Comparison of ENCODE assay signal across 1 cellular context in genomic region chr10:79019441-79019840, GRCh38.
TF ChIP-seq lines count a peak whose summit lies in the region.

No MANE protein-coding gene starts in this region.

TF ChIP-seq in liver, 16 proteins besides CTCF, POLR2A, EP300 and RAD21 (continued from another document):
- TF ChIP-seq REST (IDR thresholded peaks at IDR 0.05) (no peak), SP1 (IDR thresholded peaks at IDR 0.05) (no peak), YY1 (IDR thresholded peaks at IDR 0.05) (no peak), FOXA1 (IDR thresholded peaks at IDR 0.05) (no peak), ZBTB33 (IDR thresholded peaks at IDR 0.05) (no peak), JUND (IDR thresholded peaks at IDR 0.05) (no peak), TAF1 (conservative IDR thresholded peaks at IDR 0.05) (no peak), NR2F2 (IDR thresholded peaks at IDR 0.05) (no peak), HNF4G (IDR thresholded peaks at IDR 0.05) (no peak), GABPA (IDR thresholded peaks at IDR 0.05 in 1 of 2, conservative IDR thresholded peaks at IDR 0.05 in 1 of 2) (no peak)
- TF ChIP-seq, protein P1, sequence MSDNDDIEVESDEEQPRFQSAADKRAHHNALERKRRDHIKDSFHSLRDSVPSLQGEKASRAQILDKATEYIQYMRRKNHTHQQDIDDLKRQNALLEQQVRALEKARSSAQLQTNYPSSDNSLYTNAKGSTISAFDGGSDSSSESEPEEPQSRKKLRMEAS (IDR thresholded peaks at IDR 0.05) = no peak
TF ChIP-seq in liver: peak in this region for 0.
